18 cellular contexts compared by ENCODE assay signal in genomic region chr19:37413243-37414084, GRCh38. TPM values are rescaled to one million over a fixed set of nuclear protein-coding genes. Genes with fewer than 3 reads are reported as not detected.
DNase-seq lines count a peak whose midpoint lies in the region; ATAC-seq lines count a peak whose summit lies in the region.
"Had no signal": no experiment of that assay in that cellular context is flagged by ENCODE, and none has a peak within 500 bp of the region (broad histone marks: within the 10 kb centered on the region; RNA-seq: fewer than 3 reads in every experiment).

No MANE protein-coding gene starts in this region.

- CTCF ChIA-PET in CD8-positive, alpha-beta memory T cell (lab: Charles Lee): no interaction called here

- ATAC-seq in GM21515 (IDR thresholded peaks at IDR 0.05; ENCODE audit: unreplicated experiment) (no peak), GM18868 (IDR thresholded peaks at IDR 0.05; ENCODE audit: unreplicated experiment) (no peak)
- ATAC-seq: left ventricle myocardium superior, sciatic nerve, T-cell had no signal

- no peaks in the 10 kb centered on the region for H3K27me3 Mint-ChIP-seq in CD8-positive, alpha-beta memory T cell
- H3K27me3 Mint-ChIP-seq: stimulated activated naive CD8-positive, alpha-beta T cell treated with anti-CD3 and anti-CD28 coated beads, Interleukin-15, Interleukin-2, amounts not matched to agents 100 ng/mL and 50 ng/mL, for 24 hours; T-cell had no signal

- H3K27ac ChIP-seq in CD8-positive, alpha-beta memory T cell (ENCODE audit: low read depth, low read length): no peak overlapping the region

- H3K9me3 Mint-ChIP-seq in CD8-positive, alpha-beta memory T cell: peaks cover 43 to 97% (median 88%) of the 10 kb centered on the region in 5 donors

- peaks cover 21% of the 10 kb centered on the region for H3K36me3 ChIP-seq in CD8-positive, alpha-beta memory T cell (ENCODE audit: insufficient read depth, low read length)

- no peak for DNase-seq in CD8-positive, alpha-beta memory T cell
- DNase-seq in LHCN-M2 (ENCODE audit: low read depth) (peak; percentile 6), dermis blood vessel endothelial cell (peak; percentile 5), kidney tubule cell (ENCODE audit: low spot score) (peak; percentile 2), midbrain (lab: John Stamatoyannopoulos, UW) (no peak), 8988T (no peak)
- DNase-seq: activated gamma-delta T cell treated with Interleukin-2 at 50 U/mL for 16 hours; anterior cingulate cortex; COR-L47; left ventricle myocardium superior; NCI-H1694; NCI-H345; NK-92 treated with Interleukin-12 subunit alpha and Interleukin-12 subunit beta, amount 100 ng/mL, for 24 hours; T-cell had no signal

- H3K27ac Mint-ChIP-seq in CD8-positive, alpha-beta memory T cell: no peak overlapping the region
- H3K27ac Mint-ChIP-seq: stimulated activated naive CD8-positive, alpha-beta T cell treated with anti-CD3 and anti-CD28 coated beads, Interleukin-15, Interleukin-2, amounts not matched to agents 100 ng/mL and 50 ng/mL, for 24 hours; T-cell had no signal

- H3K27me3 ChIP-seq in CD8-positive, alpha-beta memory T cell (ENCODE audit: insufficient read depth, low read length, poor library complexity, severe bottlenecking): no peaks in the 10 kb centered on the region

- POLR2A ChIA-PET in CD8-positive, alpha-beta memory T cell (lab: Charles Lee): no interaction called here

- H3K4me3 ChIP-seq in CD8-positive, alpha-beta memory T cell (ENCODE audit: low read length): peak overlapping the region; percentile 4

- H3K9me3 ChIP-seq in CD8-positive, alpha-beta memory T cell (ENCODE audit: low read length): peaks cover 74% of the 10 kb centered on the region

- H3K36me3 Mint-ChIP-seq in CD8-positive, alpha-beta memory T cell: peaks cover 27 to 71% (median 65%) of the 10 kb centered on the region in 3 donors

- H3K4me1 ChIP-seq in CD8-positive, alpha-beta memory T cell (ENCODE audit: insufficient read depth, low read length): no peaks in the 10 kb centered on the region

- no peak overlapping the region for H3K4me3 Mint-ChIP-seq in CD8-positive, alpha-beta memory T cell
- H3K4me3 Mint-ChIP-seq: stimulated activated naive CD8-positive, alpha-beta T cell treated with anti-CD3 and anti-CD28 coated beads, Interleukin-15, Interleukin-2, amounts not matched to agents 100 ng/mL and 50 ng/mL, for 24 hours; T-cell had no signal

- no peaks in the 10 kb centered on the region for H3K4me1 Mint-ChIP-seq in CD8-positive, alpha-beta memory T cell
- H3K4me1 Mint-ChIP-seq: T-cell had no signal

RNA-seq across cellular contexts. Expression of gene ZNF527, which starts 42.6 kb away (rescaled TPM):
- total RNA-seq in CD8-positive, alpha-beta memory T cell: 1 to 10 TPM; 5.2 to 5.6 TPM
- 8.7 TPM for polyA plus RNA-seq in CD8-positive, alpha-beta memory T cell
- 4.4 and 5.7 TPM in 2 replicates for total RNA-seq in LHCN-M2 (2014; rRNA removed)
- 1.7 TPM for polyA plus RNA-seq in LHCN-M2 (2012)
- total RNA-seq in dermis blood vessel endothelial cell: 5.0 and 6.0 TPM in 2 replicates

RNA-seq across cellular contexts. Expression of gene ZNF569, which starts 53.8 kb away (rescaled TPM):
- 1 to 10 TPM; 7.4 to 8.0 TPM for total RNA-seq in CD8-positive, alpha-beta memory T cell
- 3.8 TPM for polyA plus RNA-seq in CD8-positive, alpha-beta memory T cell
- total RNA-seq in LHCN-M2 (2014; rRNA removed) (8.6 and 9.2 TPM in 2 replicates), dermis blood vessel endothelial cell (6.1 and 7.5 TPM in 2 replicates)
- 2.1 TPM for polyA plus RNA-seq in LHCN-M2 (2012)

RNA-seq across cellular contexts. Expression of gene ZNF570, which starts 55.7 kb away (rescaled TPM):
- total RNA-seq in CD8-positive, alpha-beta memory T cell: 1 to 10 TPM; 5.3 to 5.9 TPM
- 5.1 TPM for polyA plus RNA-seq in CD8-positive, alpha-beta memory T cell
- total RNA-seq in LHCN-M2 (2014; rRNA removed): 5.4 and 8.4 TPM in 2 replicates
- 1.9 TPM for polyA plus RNA-seq in LHCN-M2 (2012)
- total RNA-seq in dermis blood vessel endothelial cell: 8.8 and 10.2 TPM in 2 replicates

Comparison
In these comparisons a context has a peak if more than half of its experiments do, and no peak if none do; other contexts are left out.
1. DNase-seq: peak in LHCN-M2 (single experiment), dermis blood vessel endothelial cell (single experiment) and kidney tubule cell (single experiment); none in CD8-positive, alpha-beta memory T cell (0 of 5), midbrain (single experiment) and 8988T (single experiment).